In the genomic region with DNA sequence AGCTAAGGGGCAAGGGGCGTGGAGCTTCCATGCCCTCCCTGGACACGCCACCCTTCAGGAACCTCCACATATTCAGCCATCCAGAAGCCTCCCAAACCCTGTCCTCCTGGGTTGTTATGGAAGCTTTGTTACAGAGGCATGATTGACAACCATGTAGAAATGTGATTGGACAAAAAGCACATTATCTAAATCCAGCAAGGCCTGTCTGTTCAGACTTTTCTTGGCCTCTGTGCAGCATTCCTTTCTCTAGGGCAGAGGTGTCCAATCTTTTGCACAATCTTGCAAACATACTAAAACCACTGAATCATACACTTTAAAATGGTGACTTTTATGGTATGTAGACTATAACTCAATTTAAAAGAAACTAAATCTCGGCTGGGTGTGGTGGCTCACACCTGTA, we compare ENCODE assay signal across 22 cellular contexts. TPM values are rescaled to one million over a fixed set of nuclear protein-coding genes. Genes with fewer than 3 reads are reported as not detected.
DNase-seq lines count a peak whose midpoint lies in the region; ATAC-seq and TF ChIP-seq lines count a peak whose summit lies in the region.
"Had no signal": no experiment of that assay in that cellular context is flagged by ENCODE, and none has a peak within 500 bp of the region (broad histone marks: within the 10 kb centered on the region; RNA-seq: fewer than 3 reads in every experiment).

No MANE protein-coding gene starts in this region.

- intact Hi-C loops in PC-3 (cut with micrococcal nuclease), result no loop called here

- peaks cover 57% of the 10 kb centered on the region for H3K79me2 ChIP-seq in PC-3 (ENCODE audit: low read length)

- H3K27ac Mint-ChIP-seq in WTC11, result no peak overlapping the region
- H3K27ac Mint-ChIP-seq: activated naive CD4-positive, alpha-beta T cell treated with anti-CD3 and anti-CD28 coated beads, Interleukin-2, amount 50 U/mL, for 72 hours; natural killer cell treated with Interleukin-12 subunit alpha and Interleukin-12 subunit beta and Interleukin-15 and Interleukin-18, amount 100 ng/mL, for 72 hours; stimulated activated naive CD8-positive, alpha-beta T cell treated with anti-CD3 and anti-CD28 coated beads, Interleukin-15, amount 100 ng/mL, for 72 hours had no signal

- no peak for TF ChIP-seq EP300 in suprapubic skin (IDR thresholded peaks at IDR 0.05)

- BruUV-seq in PC-3 (replicated peaks; lab: Mats Ljungman, UMichigan), result no TSS peak

- H3K27me3 Mint-ChIP-seq in WTC11 (ENCODE audit: low read depth), result no peaks in the 10 kb centered on the region
- H3K27me3 Mint-ChIP-seq: natural killer cell treated with Interleukin-12 subunit alpha and Interleukin-12 subunit beta and Interleukin-15 and Interleukin-18, amount 100 ng/mL, for 72 hours; stimulated activated naive CD8-positive, alpha-beta T cell treated with anti-CD3 and anti-CD28 coated beads, Interleukin-15, amount 100 ng/mL, for 72 hours had no signal

- H3K36me3 ChIP-seq in PC-3 (ENCODE audit: low read depth, low read length), result peaks cover 22% of the 10 kb centered on the region
- no peaks in the 10 kb centered on the region for H3K36me3 ChIP-seq in suprapubic skin

- TF ChIP-seq POLR2A in suprapubic skin (IDR thresholded peaks at IDR 0.05), result no peak

- no peaks in the 10 kb centered on the region for H3K27me3 ChIP-seq in PC-3 (ENCODE audit: low read length)
- H3K27me3 ChIP-seq in suprapubic skin, result no peaks in the 10 kb centered on the region
- H3K27me3 ChIP-seq: tibial artery had no signal

- H3K9me3 ChIP-seq in PC-3 (ENCODE audit: low read length), result no peaks in the 10 kb centered on the region
- no peaks in the 10 kb centered on the region for H3K9me3 ChIP-seq in suprapubic skin
- H3K9me3 ChIP-seq: SK-N-SH, tibial artery had no signal

- no peaks in the 10 kb centered on the region for H4K20me1 ChIP-seq in PC-3 (ENCODE audit: low read length)

- H3K9ac ChIP-seq in PC-3 (ENCODE audit: low read length), result no peak overlapping the region
- H3K9ac ChIP-seq: SK-N-SH had no signal

- CTCF ChIA-PET in PC-3 (lab: Charles Lee) (interaction anchor here (0.6 kb wide), 1 partner anchor 53 kb away, joined by 4 read pairs; no protein-coding TSS in a partner anchor), WTC11 (lab: Charles Lee) (no interaction called here)

- H3K27ac ChIP-seq in PC-3 (ENCODE audit: low read length) (peak overlapping the region; percentile 46), suprapubic skin (no peak overlapping the region)
- H3K27ac ChIP-seq: dorsolateral prefrontal cortex, tibial artery had no signal

- H3K9me3 Mint-ChIP-seq in WTC11, result no peaks in the 10 kb centered on the region
- H3K9me3 Mint-ChIP-seq: activated naive CD4-positive, alpha-beta T cell treated with anti-CD3 and anti-CD28 coated beads, Interleukin-2, amount 50 U/mL, for 72 hours; natural killer cell treated with Interleukin-12 subunit alpha and Interleukin-12 subunit beta and Interleukin-15 and Interleukin-18, amount 100 ng/mL, for 72 hours; stimulated activated naive CD8-positive, alpha-beta T cell treated with anti-CD3 and anti-CD28 coated beads, Interleukin-15, amount 100 ng/mL, for 72 hours had no signal

- H3K4me3 ChIP-seq in AG10803 (ENCODE audit: low read length) (no peak overlapping the region), PC-3 (ENCODE audit: low read length) (no peak overlapping the region), cardiac fibroblast (replicated peaks in 1 of 2; ENCODE audit: low read depth in 2 of 2, low read length in 2 of 2) (no peak overlapping the region), fibroblast of the aortic adventitia (ENCODE audit: low read depth, low read length) (no peak overlapping the region), suprapubic skin (no peak overlapping the region)
- H3K4me3 ChIP-seq: dorsolateral prefrontal cortex, tibial artery had no signal

- ATAC-seq in PC-3 (peak; percentile 85), WTC11 (no peak)
- ATAC-seq: activated naive CD4-positive, alpha-beta T cell treated with anti-CD3 and anti-CD28 coated beads, Interleukin-2, amount 50 U/mL, for 72 hours; natural killer cell treated with Interleukin-12 subunit alpha and Interleukin-12 subunit beta and Interleukin-15 and Interleukin-18, amount 100 ng/mL, for 72 hours; stimulated activated naive CD8-positive, alpha-beta T cell treated with anti-CD3 and anti-CD28 coated beads, Interleukin-15, amount 100 ng/mL, for 72 hours had no signal

- H3K36me3 Mint-ChIP-seq in WTC11, result 0 out of 2 replicates have a peak, but pooled peaks cover 2% of the 10 kb centered on the region
- H3K36me3 Mint-ChIP-seq: activated naive CD4-positive, alpha-beta T cell treated with anti-CD3 and anti-CD28 coated beads, Interleukin-2, amount 50 U/mL, for 72 hours had no signal

- WGBS in suprapubic skin, result 68% methylated on average over 2 of the region's 3 CpGs

- peaks cover 5% of the 10 kb centered on the region; the same call in 1 of the 2 replicates for H3K4me1 ChIP-seq in PC-3 (ENCODE audit: insufficient read depth, low read length)
- no peaks in the 10 kb centered on the region for H3K4me1 ChIP-seq in suprapubic skin
- H3K4me1 ChIP-seq: tibial artery had no signal

- DNase-seq in AG10803 (ENCODE audit: low read depth), result peak; percentile 61
- DNase-seq in PC-3, result peak; percentile 83
- DNase-seq in cardiac fibroblast (ENCODE audit: low read depth in 2 of 2), result peak; percentile 49 to 57
- peak; percentile 57 for DNase-seq in fibroblast of the aortic adventitia (ENCODE audit: low read depth)
- DNase-seq in NCI-H510A (lab: John Stamatoyannopoulos, UW), result no peak
- DNase-seq in stimulated activated naive CD4-positive, alpha-beta T cell (lab: John Stamatoyannopoulos, UW), result no peak
- DNase-seq in WTC11 (ENCODE audit: low spot score), result no peak
- DNase-seq in suprapubic skin (ENCODE audit: low spot score in 2 of 2), result no peak
- DNase-seq: 8988T; activated T-cell treated with anti-CD3 and anti-CD28 coated beads for 4 hours; aorta; dorsolateral prefrontal cortex; H7; NCI-H1436; NCI-H2107; NCI-H446; SK-N-SH; small intestine; stimulated activated naive CD8-positive, alpha-beta T cell treated with anti-CD3 and anti-CD28 coated beads, Interleukin-15, amount 100 ng/mL, for 72 hours; tibial artery had no signal

- no peaks in the 10 kb centered on the region for H3K4me1 Mint-ChIP-seq in WTC11
- H3K4me1 Mint-ChIP-seq: stimulated activated naive CD8-positive, alpha-beta T cell treated with anti-CD3 and anti-CD28 coated beads, Interleukin-15, amount 100 ng/mL, for 72 hours had no signal

- TF ChIP-seq CTCF in AG10803 (conservative IDR thresholded peaks at IDR 0.05; ENCODE audit: low read length) (no peak), PC-3 (conservative IDR thresholded peaks at IDR 0.05; ENCODE audit: low read depth, low read length) (no peak), cardiac fibroblast (IDR thresholded peaks at IDR 0.05; ENCODE audit: low read depth, low read length) (no peak), fibroblast of the aortic adventitia (IDR thresholded peaks at IDR 0.05; ENCODE audit: insufficient read depth, low read length) (no peak), WTC11 (IDR thresholded peaks at IDR 0.05) (no peak), suprapubic skin (IDR thresholded peaks at IDR 0.05) (no peak)

- no peaks in the 10 kb centered on the region for H3F3A ChIP-seq in PC-3 (ENCODE audit: low read length, unreplicated experiment)

- POLR2A ChIA-PET in PC-3 (lab: Charles Lee; ENCODE audit: unreplicated experiment) (no interaction called here), WTC11 (lab: Charles Lee) (no interaction called here)

- H3K4me3 Mint-ChIP-seq in WTC11, result no peak overlapping the region
- H3K4me3 Mint-ChIP-seq: natural killer cell treated with Interleukin-12 subunit alpha and Interleukin-12 subunit beta and Interleukin-15 and Interleukin-18, amount 100 ng/mL, for 72 hours; stimulated activated naive CD8-positive, alpha-beta T cell treated with anti-CD3 and anti-CD28 coated beads, Interleukin-15, amount 100 ng/mL, for 72 hours had no signal

- H2AFZ ChIP-seq in PC-3 (ENCODE audit: low read length), result no peak overlapping the region

- peak overlapping the region; percentile 44 for H3K4me2 ChIP-seq in PC-3 (ENCODE audit: low read length)
- H3K4me2 ChIP-seq: SK-N-SH had no signal

- no peaks in the 10 kb centered on the region for H3K9me2 ChIP-seq in PC-3 (replicated peaks; ENCODE audit: low read length)
- H3K9me2 ChIP-seq: SK-N-SH had no signal

TF ChIP-seq in WTC11, 78 proteins besides CTCF, POLR2A, EP300 and RAD21 (continues in another document):
- TF ChIP-seq, protein P1, sequence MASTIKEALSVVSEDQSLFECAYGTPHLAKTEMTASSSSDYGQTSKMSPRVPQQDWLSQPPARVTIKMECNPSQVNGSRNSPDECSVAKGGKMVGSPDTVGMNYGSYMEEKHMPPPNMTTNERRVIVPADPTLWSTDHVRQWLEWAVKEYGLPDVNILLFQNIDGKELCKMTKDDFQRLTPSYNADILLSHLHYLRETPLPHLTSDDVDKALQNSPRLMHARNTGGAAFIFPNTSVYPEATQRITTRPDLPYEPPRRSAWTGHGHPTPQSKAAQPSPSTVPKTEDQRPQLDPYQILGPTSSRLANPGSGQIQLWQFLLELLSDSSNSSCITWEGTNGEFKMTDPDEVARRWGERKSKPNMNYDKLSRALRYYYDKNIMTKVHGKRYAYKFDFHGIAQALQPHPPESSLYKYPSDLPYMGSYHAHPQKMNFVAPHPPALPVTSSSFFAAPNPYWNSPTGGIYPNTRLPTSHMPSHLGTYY (CRISPR knock-in tag; IDR thresholded peaks at IDR 0.05), result no peak
- TF ChIP-seq, protein P2, sequence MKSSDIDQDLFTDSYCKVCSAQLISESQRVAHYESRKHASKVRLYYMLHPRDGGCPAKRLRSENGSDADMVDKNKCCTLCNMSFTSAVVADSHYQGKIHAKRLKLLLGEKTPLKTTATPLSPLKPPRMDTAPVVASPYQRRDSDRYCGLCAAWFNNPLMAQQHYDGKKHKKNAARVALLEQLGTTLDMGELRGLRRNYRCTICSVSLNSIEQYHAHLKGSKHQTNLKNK (CRISPR knock-in tag; IDR thresholded peaks at IDR 0.05), result no peak

RNA-seq across cellular contexts. Expression of a gene that starts 12.7 kb away (rescaled TPM):
- 84.3 and 104 TPM in 2 replicates for total RNA-seq in PC-3 (2014; rRNA removed)
- total RNA-seq in fibroblast of the aortic adventitia (ENCODE audit: low replicate concordance), result 19.3 and 24.0 TPM in 2 replicates
- total RNA-seq in WTC11 (2021), result 24.2 to 25.8 TPM (median 25.5 TPM) in 3 replicates
- total RNA-seq in suprapubic skin, result 10 to 100 TPM; 26.6 to 45.6 (median 33.6) TPM

RNA-seq across cellular contexts. Expression of a gene that starts 21.9 kb away (rescaled TPM):
- total RNA-seq in PC-3 (2014; rRNA removed) (36.7 and 46.6 TPM in 2 replicates), fibroblast of the aortic adventitia (ENCODE audit: low replicate concordance) (25.3 and 50.5 TPM in 2 replicates), WTC11 (2021) (39.3 to 43.3 TPM (median 43.0 TPM) in 3 replicates), suprapubic skin (10 to 100 TPM; 22.1 to 32.7 (median 28.8) TPM)

RNA-seq across cellular contexts. Expression of a gene that starts 53.7 kb away (rescaled TPM):
- total RNA-seq in PC-3 (2014; rRNA removed), result 9.1 and 11.4 TPM in 2 replicates
- 5.2 and 6.2 TPM in 2 replicates for total RNA-seq in fibroblast of the aortic adventitia (ENCODE audit: low replicate concordance)
- total RNA-seq in WTC11 (2021), result 13.0 to 15.0 TPM (median 13.6 TPM) in 3 replicates
- 10 to 100 TPM in 3 of 4 donors, 1 to 10 TPM in 1; 9.7 to 13.6 (median 11.9) TPM for total RNA-seq in suprapubic skin

Comparison
In these comparisons a context has a peak if more than half of its experiments do, and no peak if none do; other contexts are left out.
1. DNase-seq: peak in AG10803 (single experiment), PC-3 (single experiment), cardiac fibroblast (2 of 2) and fibroblast of the aortic adventitia (single experiment); none in NCI-H510A (single experiment), stimulated activated naive CD4-positive, alpha-beta T cell (0 of 6), WTC11 (single experiment) and suprapubic skin (0 of 2).